ENCODE assay signal across 1 cellular context in the genomic region with DNA sequence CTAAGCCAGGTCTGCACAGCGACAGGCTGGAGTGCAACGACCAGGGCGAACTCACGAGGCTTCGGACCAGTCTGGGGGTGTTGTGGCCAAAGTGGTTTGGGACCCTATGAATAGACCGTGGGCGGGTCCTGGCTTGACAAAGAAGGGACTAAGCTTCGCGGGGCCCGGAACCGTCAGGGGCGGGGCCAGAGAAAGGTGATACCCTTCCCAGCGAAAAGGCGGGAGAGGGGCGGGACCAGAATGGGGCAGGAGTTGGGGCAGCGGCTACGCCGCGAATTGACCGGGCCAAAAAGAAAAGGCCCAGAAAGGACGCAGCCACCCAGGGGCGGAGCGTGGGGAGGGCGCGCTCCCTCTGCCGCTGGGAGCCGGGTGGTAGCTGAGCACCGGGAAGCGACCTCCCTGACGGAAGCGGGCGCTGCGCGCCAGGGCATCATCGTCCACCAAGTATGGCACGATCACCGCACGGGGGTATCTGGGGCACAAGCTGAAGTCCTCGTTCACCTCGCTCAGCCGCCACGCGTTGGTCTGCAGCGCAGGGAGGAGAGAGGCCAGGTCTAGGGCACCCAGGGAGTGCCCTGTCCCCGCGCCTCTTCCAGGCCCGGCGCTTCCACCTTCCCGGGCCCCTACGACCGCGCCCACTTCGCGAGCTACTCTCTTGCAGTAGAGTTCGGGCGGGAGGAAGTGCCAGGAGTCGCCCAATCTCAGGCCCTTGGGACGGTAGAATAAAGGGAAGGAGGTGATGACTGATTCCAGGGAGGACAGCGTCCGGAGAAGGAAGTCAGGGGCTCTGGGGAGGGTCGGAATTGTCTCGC.
TF ChIP-seq lines count a peak whose summit lies in the region.

No MANE protein-coding gene starts in this region.

TF ChIP-seq in HEK293, 187 proteins besides CTCF, POLR2A, EP300 and RAD21 (continued from another document):
- TF ChIP-seq, protein P1, sequence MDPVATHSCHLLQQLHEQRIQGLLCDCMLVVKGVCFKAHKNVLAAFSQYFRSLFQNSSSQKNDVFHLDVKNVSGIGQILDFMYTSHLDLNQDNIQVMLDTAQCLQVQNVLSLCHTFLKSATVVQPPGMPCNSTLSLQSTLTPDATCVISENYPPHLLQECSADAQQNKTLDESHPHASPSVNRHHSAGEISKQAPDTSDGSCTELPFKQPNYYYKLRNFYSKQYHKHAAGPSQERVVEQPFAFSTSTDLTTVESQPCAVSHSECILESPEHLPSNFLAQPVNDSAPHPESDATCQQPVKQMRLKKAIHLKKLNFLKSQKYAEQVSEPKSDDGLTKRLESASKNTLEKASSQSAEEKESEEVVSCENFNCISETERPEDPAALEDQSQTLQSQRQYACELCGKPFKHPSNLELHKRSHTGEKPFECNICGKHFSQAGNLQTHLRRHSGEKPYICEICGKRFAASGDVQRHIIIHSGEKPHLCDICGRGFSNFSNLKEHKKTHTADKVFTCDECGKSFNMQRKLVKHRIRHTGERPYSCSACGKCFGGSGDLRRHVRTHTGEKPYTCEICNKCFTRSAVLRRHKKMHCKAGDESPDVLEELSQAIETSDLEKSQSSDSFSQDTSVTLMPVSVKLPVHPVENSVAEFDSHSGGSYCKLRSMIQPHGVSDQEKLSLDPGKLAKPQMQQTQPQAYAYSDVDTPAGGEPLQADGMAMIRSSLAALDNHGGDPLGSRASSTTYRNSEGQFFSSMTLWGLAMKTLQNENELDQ (tag by site-specific recombination; IDR thresholded peaks at IDR 0.05; ENCODE audit: low read depth): no peak
- TF ChIP-seq GLI2 (tag by site-specific recombination; IDR thresholded peaks at IDR 0.05; ENCODE audit: borderline replicate concordance, low read depth) (no peak), ZNF248 (tag by site-specific recombination; IDR thresholded peaks at IDR 0.05) (no peak), MEIS1 (CRISPR knock-in tag; IDR thresholded peaks at IDR 0.05; ENCODE audit: borderline replicate concordance) (no peak), ZNF23 (tag by site-specific recombination; IDR thresholded peaks at IDR 0.05; ENCODE audit: borderline replicate concordance) (no peak), KLF16 (tag by site-specific recombination; IDR thresholded peaks at IDR 0.05) (no peak), ZNF596 (tag by site-specific recombination; IDR thresholded peaks at IDR 0.05) (no peak; the same call in 1 of the 2 replicates), ZNF157 (tag by site-specific recombination; IDR thresholded peaks at IDR 0.05) (no peak), ZNF132 (tag by site-specific recombination; IDR thresholded peaks at IDR 0.05; ENCODE audit: borderline replicate concordance) (no peak), ZNF629 (tag by site-specific recombination; IDR thresholded peaks at IDR 0.05) (no peak), ZNF585B (tag by site-specific recombination; IDR thresholded peaks at IDR 0.05) (no peak), ZNF416 (tag by site-specific recombination; IDR thresholded peaks at IDR 0.05) (no peak)
- TF ChIP-seq, protein P2, sequence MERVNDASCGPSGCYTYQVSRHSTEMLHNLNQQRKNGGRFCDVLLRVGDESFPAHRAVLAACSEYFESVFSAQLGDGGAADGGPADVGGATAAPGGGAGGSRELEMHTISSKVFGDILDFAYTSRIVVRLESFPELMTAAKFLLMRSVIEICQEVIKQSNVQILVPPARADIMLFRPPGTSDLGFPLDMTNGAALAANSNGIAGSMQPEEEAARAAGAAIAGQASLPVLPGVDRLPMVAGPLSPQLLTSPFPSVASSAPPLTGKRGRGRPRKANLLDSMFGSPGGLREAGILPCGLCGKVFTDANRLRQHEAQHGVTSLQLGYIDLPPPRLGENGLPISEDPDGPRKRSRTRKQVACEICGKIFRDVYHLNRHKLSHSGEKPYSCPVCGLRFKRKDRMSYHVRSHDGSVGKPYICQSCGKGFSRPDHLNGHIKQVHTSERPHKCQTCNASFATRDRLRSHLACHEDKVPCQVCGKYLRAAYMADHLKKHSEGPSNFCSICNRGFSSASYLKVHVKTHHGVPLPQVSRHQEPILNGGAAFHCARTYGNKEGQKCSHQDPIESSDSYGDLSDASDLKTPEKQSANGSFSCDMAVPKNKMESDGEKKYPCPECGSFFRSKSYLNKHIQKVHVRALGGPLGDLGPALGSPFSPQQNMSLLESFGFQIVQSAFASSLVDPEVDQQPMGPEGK (tag by site-specific recombination; IDR thresholded peaks at IDR 0.05): peak; percentile 36; the same call in 1 of the 2 replicates
